Comparison of ENCODE assay signal across 15 cellular contexts in the genomic region with DNA sequence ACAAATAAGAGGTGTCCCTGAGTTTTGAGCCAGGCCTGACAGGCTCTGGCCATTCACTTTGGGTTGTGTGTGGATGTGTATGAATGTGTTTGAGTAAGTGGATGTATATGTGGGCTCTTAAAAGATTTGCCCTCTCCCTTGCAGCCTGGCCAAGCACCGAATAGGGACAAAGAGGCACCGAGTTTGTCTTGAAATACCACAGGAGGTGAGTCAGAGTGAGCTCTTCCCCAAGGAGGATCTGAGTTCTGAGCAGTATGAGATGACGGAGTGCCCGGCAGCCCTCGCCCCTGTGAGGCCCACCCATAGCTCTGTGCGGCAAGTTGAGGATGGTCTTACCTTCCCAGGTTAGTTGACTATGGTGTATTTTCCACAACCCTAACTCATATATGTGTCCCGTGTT. TPM values are rescaled to one million over a fixed set of nuclear protein-coding genes. Genes with fewer than 3 reads are reported as not detected.
DNase-seq lines count a peak whose midpoint lies in the region; ATAC-seq and TF ChIP-seq lines count a peak whose summit lies in the region.
"Had no signal": no experiment of that assay in that cellular context is flagged by ENCODE, and none has a peak within 500 bp of the region (broad histone marks: within the 10 kb centered on the region; RNA-seq: fewer than 3 reads in every experiment).

No MANE protein-coding gene starts in this region.

- peaks cover 10% of the 10 kb centered on the region for H3K4me1 ChIP-seq in psoas muscle
- H3K4me1 ChIP-seq: spleen had no signal

- no peak for TF ChIP-seq CTCF in epithelial cell of esophagus (IDR thresholded peaks at IDR 0.05; ENCODE audit: insufficient read depth, low read depth, low read length, missing control alignments)
- TF ChIP-seq CTCF in psoas muscle (IDR thresholded peaks at IDR 0.05) = no peak

- no peak overlapping the region for H3K4me3 ChIP-seq in epithelial cell of esophagus (ENCODE audit: low read length)
- no peak overlapping the region for H3K4me3 ChIP-seq in psoas muscle
- H3K4me3 ChIP-seq: spleen had no signal

- intact Hi-C loops in psoas muscle (cut with DNase I) = loop anchor here in 1 of 2 donors (10.0 kb wide), 1 partner anchor 266 kb away; a partner anchor contains a TSS

- peak overlapping the region; percentile 30 for H3K27ac ChIP-seq in psoas muscle
- H3K27ac ChIP-seq: C4-2B, spleen had no signal

- DNase-seq in ELR (ENCODE audit: low read depth) (peak; percentile 86), M059J (ENCODE audit: low read depth) (peak; percentile 45), epithelial cell of esophagus (ENCODE audit: low read depth) (peak; percentile 71), psoas muscle (no peak), Ammon's horn (ENCODE audit: low spot score) (no peak)
- no peak for DNase-seq in NK-92 treated with Interleukin-12 subunit alpha and Interleukin-12 subunit beta, amount 100 ng/mL, for 24 hours (lab: John Stamatoyannopoulos, UW)
- DNase-seq: activated naive CD4-positive, alpha-beta T cell treated with Interleukin-2 at 50 U/mL for 16 hours; effector CD4-positive, alpha-beta T cell; SHP77; spleen; stimulated activated naive CD4-positive, alpha-beta T cell treated with Interleukin-2 at 50 U/mL for 16 hours; trophoblast cell had no signal

- no peaks in the 10 kb centered on the region for H3K9me3 ChIP-seq in psoas muscle
- H3K9me3 ChIP-seq: spleen had no signal

- no peaks in the 10 kb centered on the region for H3K27me3 ChIP-seq in psoas muscle (ENCODE audit: insufficient read depth in 3 of 3, low read length in 2 of 3)
- H3K27me3 ChIP-seq: spleen had no signal

- 83 to 96% (median 94%) methylated on average over 7 of the region's 7 CpGs for WGBS in psoas muscle, 3 donors

- ATAC-seq in psoas muscle (peak in 2 of 4 donors; percentile 23 to 31), HG02588 (IDR thresholded peaks at IDR 0.05; ENCODE audit: unreplicated experiment) (no peak), HG03025 (IDR thresholded peaks at IDR 0.05; ENCODE audit: low FRiP score, unreplicated experiment) (no peak)

- peaks cover 32 to 100% of the 10 kb centered on the region in 2 donors for H3K36me3 ChIP-seq in psoas muscle (ENCODE audit: insufficient read depth in 1 of 2, low read depth in 1 of 2)

RNA-seq across cellular contexts. Expression of a gene that starts 19.0 kb away (rescaled TPM):
- total RNA-seq in M059J (2014; rRNA removed; shearing (Covaris generic)) = 20.1 and 28.4 TPM in 2 replicates
- 10 to 100 TPM; 10.4 to 15.5 (median 13.7) TPM for total RNA-seq in psoas muscle
- 10 to 100 TPM in 1 of 3 donors, 1 to 10 TPM in 2; 3.9 to 12.8 (median 4.5) TPM for polyA plus RNA-seq in psoas muscle

RNA-seq across cellular contexts. Expression of a gene that starts 38.4 kb away (rescaled TPM):
- 15.0 and 24.2 TPM in 2 replicates for total RNA-seq in M059J (2014; rRNA removed; shearing (Covaris generic))
- total RNA-seq in psoas muscle = 10 to 100 TPM; 34.7 to 53.2 (median 45.0) TPM
- polyA plus RNA-seq in psoas muscle = 10 to 100 TPM; 22.2 to 49.0 (median 44.5) TPM

Comparison
In these comparisons a context has a peak if more than half of its experiments do, and no peak if none do; other contexts are left out.
1. DNase-seq: peak in ELR (single experiment), M059J (single experiment) and epithelial cell of esophagus (single experiment); none in psoas muscle (0 of 2), Ammon's horn (single experiment) and NK-92 treated with Interleukin-12 subunit alpha and Interleukin-12 subunit beta, amount 100 ng/mL, for 24 hours (single experiment).